Comparison of ENCODE assay signal across 13 cellular contexts in genomic region chr10:3186365-3186764, GRCh38. TPM values are rescaled to one million over a fixed set of nuclear protein-coding genes. Genes with fewer than 3 reads are reported as not detected.
DNase-seq lines count a peak whose midpoint lies in the region; ATAC-seq and TF ChIP-seq lines count a peak whose summit lies in the region.
"Had no signal": no experiment of that assay in that cellular context is flagged by ENCODE, and none has a peak within 500 bp of the region (broad histone marks: within the 10 kb centered on the region; RNA-seq: fewer than 3 reads in every experiment).

No MANE protein-coding gene starts in this region.

- no peaks in the 10 kb centered on the region for H3K9me3 ChIP-seq in esophagus squamous epithelium
- H3K9me3 ChIP-seq: body of pancreas, Caco-2 had no signal

- peaks cover 0 to 4% (median 0%) of the 10 kb centered on the region in 4 donors for H3K27me3 ChIP-seq in esophagus squamous epithelium
- H3K27me3 ChIP-seq: body of pancreas had no signal

- DNase-seq in activated gamma-delta T cell treated with Interleukin-2 at 50 U/mL for 16 hours (peak; percentile 38), activated gamma-delta T cell (lab: John Stamatoyannopoulos, UW) (no peak), A172 (ENCODE audit: low spot score) (no peak), NCI-H128 (lab: John Stamatoyannopoulos, UW; ENCODE audit: unreplicated experiment) (no peak), esophagus squamous epithelium (lab: John Stamatoyannopoulos, UW) (no peak)
- DNase-seq in activated gamma-delta T cell treated with anti-CD3 and anti-CD28 coated beads, Interleukin-2, amount 50 U/mL, for 16 hours (ENCODE audit: low read depth), result peak; percentile 31
- DNase-seq in stimulated activated CD4-positive, alpha-beta T cell treated with anti-CD3 and anti-CD28 coated beads, Interleukin-12 subunit alpha, Interleukin-12 subunit beta, amount 100 ng/mL, for 48 hours (ENCODE audit: low read depth in 2 of 3, low spot score in 1 of 3), result peak; percentile 32 to 39 (median 37)
- DNase-seq: body of pancreas, Caco-2, GOT3, NCI-H146, NCI-H524 had no signal

- no peak overlapping the region for H3K4me3 ChIP-seq in esophagus squamous epithelium
- H3K4me3 ChIP-seq: body of pancreas had no signal

- TF ChIP-seq POLR2A in esophagus squamous epithelium (IDR thresholded peaks at IDR 0.05), result no peak

- no peak for TF ChIP-seq CTCF in esophagus squamous epithelium (IDR thresholded peaks at IDR 0.05)

- intact Hi-C loops in esophagus squamous epithelium (cut with DNase I), result no loop called here

- H3K27ac ChIP-seq in esophagus squamous epithelium, result no peak overlapping the region
- H3K27ac ChIP-seq: body of pancreas had no signal

- H3K4me1 ChIP-seq in esophagus squamous epithelium, result no peaks in the 10 kb centered on the region
- H3K4me1 ChIP-seq: body of pancreas, Caco-2 had no signal

- WGBS in esophagus squamous epithelium, 2 donors, result 83 to 88% methylated on average over 6 of the region's 6 CpGs

- no peaks in the 10 kb centered on the region for H3K36me3 ChIP-seq in esophagus squamous epithelium

- no peak for ATAC-seq in HG02759 (IDR thresholded peaks at IDR 0.05; ENCODE audit: unreplicated experiment)
- ATAC-seq: body of pancreas had no signal

RNA-seq across cellular contexts. Expression of gene PITRM1, which starts 13.8 kb away (rescaled TPM):
- total RNA-seq in A172 (2014; rRNA removed; shearing (Covaris generic)), result 99.5 and 105 TPM in 2 replicates
- total RNA-seq in esophagus squamous epithelium, result 10 to 100 TPM; 59.2 to 72.5 (median 65.9) TPM

Comparison
In these comparisons a context has a peak if more than half of its experiments do, and no peak if none do; other contexts are left out.
1. DNase-seq: peak in activated gamma-delta T cell treated with Interleukin-2 at 50 U/mL for 16 hours (single experiment), activated gamma-delta T cell treated with anti-CD3 and anti-CD28 coated beads, Interleukin-2, amount 50 U/mL, for 16 hours (single experiment) and stimulated activated CD4-positive, alpha-beta T cell treated with anti-CD3 and anti-CD28 coated beads, Interleukin-12 subunit alpha, Interleukin-12 subunit beta, amount 100 ng/mL, for 48 hours (3 of 3); none in activated gamma-delta T cell (single experiment), A172 (single experiment), NCI-H128 (single experiment) and esophagus squamous epithelium (single experiment).